ENCODE assay signal across 25 cellular contexts in the genomic region with DNA sequence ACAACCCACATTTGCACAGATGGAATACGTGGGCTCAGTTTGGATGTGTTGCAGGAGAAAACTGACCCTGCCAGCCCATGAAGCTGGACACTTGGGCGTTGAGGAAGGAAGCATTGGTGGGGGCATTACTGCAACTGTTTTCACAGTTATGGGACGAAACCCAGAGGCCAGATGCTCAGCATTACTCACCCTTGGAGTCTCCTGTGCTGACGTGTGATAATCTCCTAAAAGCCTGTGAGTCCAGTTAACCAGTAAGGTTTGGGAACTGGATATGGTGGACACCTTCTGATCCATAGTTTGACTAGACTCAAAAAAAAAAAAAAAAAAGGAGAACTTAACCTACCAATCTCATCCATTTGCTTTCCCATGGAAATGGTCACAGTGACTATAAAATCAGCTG. TPM values are rescaled to one million over a fixed set of nuclear protein-coding genes. Genes with fewer than 3 reads are reported as not detected.
DNase-seq lines count a peak whose midpoint lies in the region; ATAC-seq and TF ChIP-seq lines count a peak whose summit lies in the region.
"Had no signal": no experiment of that assay in that cellular context is flagged by ENCODE, and none has a peak within 500 bp of the region (broad histone marks: within the 10 kb centered on the region; RNA-seq: fewer than 3 reads in every experiment).

No MANE protein-coding gene starts in this region.

- no peak for TF ChIP-seq CTCF in mammary epithelial cell (conservative IDR thresholded peaks at IDR 0.05 in 1 of 2, IDR thresholded peaks at IDR 0.05 in 1 of 2; ENCODE audit: extremely low read depth in 1 of 2, insufficient read depth in 1 of 2, low read depth in 1 of 2, low read length in 2 of 2)
- TF ChIP-seq CTCF in breast epithelium (IDR thresholded peaks at IDR 0.05): no peak
- no peak for TF ChIP-seq CTCF in heart right ventricle (IDR thresholded peaks at IDR 0.05)
- TF ChIP-seq CTCF in smooth muscle cell (IDR thresholded peaks at IDR 0.05; ENCODE audit: borderline replicate concordance, insufficient read depth, poor library complexity, severe bottlenecking): no peak
- TF ChIP-seq CTCF in osteocyte (IDR thresholded peaks at IDR 0.05): no peak

- dilution Hi-C loops in mammary epithelial cell (cut with HindIII; ENCODE audit: low sequenced_read_pairs): no loop called here

- no peak overlapping the region for H3K27ac Mint-ChIP-seq in osteocyte (ENCODE audit: unreplicated experiment)
- H3K27ac Mint-ChIP-seq: activated CD8-positive, alpha-beta T cell treated with anti-CD3 and anti-CD28 coated beads, Interleukin-2, amount 10 ng/mL, durations not matched to agents 7 days and 5 days; B cell; type B pancreatic cell had no signal

- intact Hi-C loops in mammary epithelial cell (cut with micrococcal nuclease): no loop called here
- intact Hi-C loops in breast epithelium (cut with DNase I; ENCODE audit: low total_unique reads): no loop called here
- intact Hi-C loops in heart right ventricle (cut with DNase I): no loop called here

- H3K4me3 Mint-ChIP-seq in osteocyte (ENCODE audit: unreplicated experiment): no peak overlapping the region
- H3K4me3 Mint-ChIP-seq: activated CD8-positive, alpha-beta T cell treated with anti-CD3 and anti-CD28 coated beads, Interleukin-2, amount 10 ng/mL, durations not matched to agents 7 days and 5 days; B cell; H9; type B pancreatic cell had no signal

- H3K4me3 ChIP-seq in mammary epithelial cell (replicated peaks in 1 of 3; ENCODE audit: insufficient read depth in 1 of 3, low read depth in 2 of 3, low read length in 3 of 3): no peak overlapping the region
- no peak overlapping the region for H3K4me3 ChIP-seq in breast epithelium
- H3K4me3 ChIP-seq in SJCRH30: no peak overlapping the region
- no peak overlapping the region for H3K4me3 ChIP-seq in heart right ventricle
- no peak overlapping the region for H3K4me3 ChIP-seq in smooth muscle cell
- H3K4me3 ChIP-seq: esophagus squamous epithelium, lung, PC-9, psoas muscle had no signal

- no peak for TF ChIP-seq POLR2A in breast epithelium (IDR thresholded peaks at IDR 0.05)

- no peaks in the 10 kb centered on the region for H4K20me1 ChIP-seq in mammary epithelial cell (ENCODE audit: insufficient read depth, low read length)
- no peaks in the 10 kb centered on the region for H4K20me1 ChIP-seq in smooth muscle cell (ENCODE audit: low read depth)

- H3K9me3 ChIP-seq in mammary epithelial cell (replicated peaks; ENCODE audit: insufficient read depth, low read length) (no peaks in the 10 kb centered on the region), breast epithelium (no peaks in the 10 kb centered on the region), SJCRH30 (replicated peaks) (no peaks in the 10 kb centered on the region), heart right ventricle (no peaks in the 10 kb centered on the region), smooth muscle cell (replicated peaks; ENCODE audit: low read depth) (no peaks in the 10 kb centered on the region)
- H3K9me3 ChIP-seq: esophagus squamous epithelium, neutrophil, psoas muscle had no signal

- in situ Hi-C loops in mammary epithelial cell (cut with MboI; ENCODE audit: low sequenced_read_pairs in 2 of 2): no loop called here

- peak; percentile 25 for DNase-seq in mammary epithelial cell
- no peak for DNase-seq in breast epithelium (ENCODE audit: low spot score in 2 of 2)
- peak; percentile 43 to 74 for DNase-seq in SJCRH30
- peak in 1 of 2 donors; percentile 20 for DNase-seq in heart right ventricle
- DNase-seq in smooth muscle cell (lab: John Stamatoyannopoulos, UW; ENCODE audit: unreplicated experiment): no peak
- DNase-seq in T1000 (lab: John Stamatoyannopoulos, UW): no peak
- no peak for DNase-seq in activated T-cell treated with anti-CD3 and anti-CD28 coated beads, Interleukin-2, amount 50 U/mL, for 1 hour
- no peak for DNase-seq in osteocyte (ENCODE audit: extremely low spot score, unreplicated experiment)
- DNase-seq: 8988T; activated CD8-positive, alpha-beta T cell treated with anti-CD3 and anti-CD28 coated beads, Interleukin-2, amount 10 ng/mL, durations not matched to agents 7 days and 5 days; activated gamma-delta T cell; brain microvascular endothelial cell; cortex of kidney; esophagus squamous epithelium; H9; NCI-H1105 treated with DMSO at 0.1 percent for 48 hours; NCI-H2081; NCI-H446 treated with DMSO at 0.1 percent for 48 hours; PC-9; SIG-M5 had no signal

- no peaks in the 10 kb centered on the region for H3K9me3 Mint-ChIP-seq in osteocyte (ENCODE audit: unreplicated experiment)
- H3K9me3 Mint-ChIP-seq: H9, type B pancreatic cell had no signal

- no TSS peak for BruUV-seq in mammary epithelial cell (replicated peaks; lab: Mats Ljungman, UMichigan)

- CTCF ChIA-PET in mammary epithelial cell (lab: Charles Lee; ENCODE audit: low non-redundant PET): no interaction called here

- ATAC-seq in heart right ventricle: peak in 6 of 8 donors; percentile 50 to 80 (median 64)
- ATAC-seq: activated CD8-positive, alpha-beta T cell treated with anti-CD3 and anti-CD28 coated beads, Interleukin-2, amount 10 ng/mL, durations not matched to agents 7 days and 5 days had no signal

- no peaks in the 10 kb centered on the region for H3K27me3 ChIP-seq in mammary epithelial cell (ENCODE audit: insufficient read depth, low read length)
- no peaks in the 10 kb centered on the region for H3K27me3 ChIP-seq in breast epithelium
- no peaks in the 10 kb centered on the region for H3K27me3 ChIP-seq in SJCRH30
- H3K27me3 ChIP-seq in heart right ventricle: no peaks in the 10 kb centered on the region
- H3K27me3 ChIP-seq in smooth muscle cell (ENCODE audit: low read depth): no peaks in the 10 kb centered on the region
- H3K27me3 ChIP-seq: brain microvascular endothelial cell, esophagus squamous epithelium, neutrophil had no signal

- no peaks in the 10 kb centered on the region for H3K36me3 ChIP-seq in mammary epithelial cell (ENCODE audit: insufficient read depth, low read length)
- H3K36me3 ChIP-seq in breast epithelium: no peaks in the 10 kb centered on the region
- H3K36me3 ChIP-seq in SJCRH30: no peaks in the 10 kb centered on the region
- H3K36me3 ChIP-seq in heart right ventricle: no peaks in the 10 kb centered on the region
- H3K36me3 ChIP-seq in smooth muscle cell (ENCODE audit: low read depth): no peaks in the 10 kb centered on the region
- H3K36me3 ChIP-seq: brain microvascular endothelial cell, esophagus squamous epithelium, neutrophil had no signal

- H3F3A ChIP-seq in smooth muscle cell (ENCODE audit: low read depth): peaks cover 14% of the 10 kb centered on the region

- H3K36me3 Mint-ChIP-seq in osteocyte (ENCODE audit: unreplicated experiment): no peaks in the 10 kb centered on the region
- H3K36me3 Mint-ChIP-seq: type B pancreatic cell had no signal

- H3K4me2 ChIP-seq in mammary epithelial cell (ENCODE audit: insufficient read depth, low read depth, low read length) (no peak overlapping the region), smooth muscle cell (peak overlapping the region; percentile 14)
- H3K4me2 ChIP-seq: PC-9 had no signal

- H3K27ac ChIP-seq in mammary epithelial cell (ENCODE audit: insufficient read depth, low read depth, low read length) (no peak overlapping the region), breast epithelium (no peak overlapping the region), SJCRH30 (peak overlapping the region; percentile 3; the same call in 1 of the 2 replicates), heart right ventricle (peak overlapping the region in 4 of 10 donors; percentile 11 to 30 (median 22)), smooth muscle cell (ENCODE audit: low read depth) (peak overlapping the region; percentile 53)
- H3K27ac ChIP-seq: brain microvascular endothelial cell, esophagus squamous epithelium, neutrophil, PC-9, psoas muscle had no signal

- no peaks in the 10 kb centered on the region for H3K79me2 ChIP-seq in mammary epithelial cell (ENCODE audit: insufficient read depth, low read length)
- H3K79me2 ChIP-seq in smooth muscle cell (ENCODE audit: low read depth): no peaks in the 10 kb centered on the region

- no peaks in the 10 kb centered on the region for H3K4me1 Mint-ChIP-seq in osteocyte (ENCODE audit: unreplicated experiment)
- H3K4me1 Mint-ChIP-seq: B cell, H9 had no signal

- H3K27me3 Mint-ChIP-seq in osteocyte (ENCODE audit: unreplicated experiment): peaks cover 34% of the 10 kb centered on the region
- H3K27me3 Mint-ChIP-seq: type B pancreatic cell had no signal

- 69% methylated on average over 4 of the region's 4 CpGs for WGBS in mammary epithelial cell (ENCODE audit: low coverage, missing lambda C conversion rate)
- 48 to 60% methylated on average over 4 of the region's 4 CpGs for WGBS in heart right ventricle, 2 donors
- WGBS in smooth muscle cell (ENCODE audit: low lambda C conversion rate): 13% methylated on average over 4 of the region's 4 CpGs

- H2AFZ ChIP-seq in mammary epithelial cell (ENCODE audit: low read depth, low read length) (no peak overlapping the region), smooth muscle cell (ENCODE audit: low read depth) (no peak overlapping the region)
- H2AFZ ChIP-seq: PC-9 had no signal

- H3K4me1 ChIP-seq in mammary epithelial cell (ENCODE audit: insufficient read depth, low read length) (no peaks in the 10 kb centered on the region), breast epithelium (no peaks in the 10 kb centered on the region), SJCRH30 (peaks cover 12% of the 10 kb centered on the region), heart right ventricle (peaks cover 0 to 8% (median 0%) of the 10 kb centered on the region in 9 donors), smooth muscle cell (ENCODE audit: low read depth) (peaks cover 23% of the 10 kb centered on the region)
- H3K4me1 ChIP-seq: esophagus squamous epithelium, psoas muscle had no signal

- H3K9ac ChIP-seq in mammary epithelial cell (ENCODE audit: insufficient read depth, low read length) (no peak overlapping the region), smooth muscle cell (ENCODE audit: low read depth) (no peak overlapping the region)

RNA-seq across cellular contexts. Expression of a gene that starts 52.8 kb away (rescaled TPM):
- total RNA-seq in mammary epithelial cell: 1 to 10 TPM; 8.3 to 9.0 TPM
- 8.0 TPM for polyA plus RNA-seq in mammary epithelial cell
- 26.3 TPM for polyA minus RNA-seq in mammary epithelial cell
- 10 to 100 TPM in 2 of 3 donors, 1 to 10 TPM in 1; 3.2 to 16.4 (median 13.9) TPM for total RNA-seq in breast epithelium
- 34.5 and 38.4 TPM in 2 replicates for total RNA-seq in SJCRH30 (2014; rRNA removed; shearing (Covaris generic))
- 100 to 1,000 TPM in 7 of 10 donors, 10 to 100 TPM in 3; 50.8 to 281 (median 169) TPM for total RNA-seq in heart right ventricle
- polyA plus RNA-seq in heart right ventricle: 100 to 1,000 TPM in 1 of 2 donors, 10 to 100 TPM in 1; 33.7 to 256 TPM
- 146 TPM in 2 replicates for total RNA-seq in smooth muscle cell
- 127 and 154 TPM in 2 replicates for polyA plus RNA-seq in smooth muscle cell
- 0.37 and 0.38 TPM in 2 replicates for total RNA-seq in osteocyte

Comparison
In these comparisons a context has a peak if more than half of its experiments do, and no peak if none do; other contexts are left out.
1. DNase-seq: peak in mammary epithelial cell (single experiment) and SJCRH30 (2 of 2); none in breast epithelium (0 of 2), smooth muscle cell (single experiment), T1000 (single experiment), activated T-cell treated with anti-CD3 and anti-CD28 coated beads, Interleukin-2, amount 50 U/mL, for 1 hour (single experiment) and osteocyte (single experiment).
2. H3K27ac ChIP-seq: peak in SJCRH30 (single experiment) and smooth muscle cell (single experiment); none in mammary epithelial cell (single experiment) and breast epithelium (0 of 2).